Comparison of ENCODE assay signal across 26 cellular contexts in genomic region chr6:31949926-31950548, GRCh38. TPM values are rescaled to one million over a fixed set of nuclear protein-coding genes. Genes with fewer than 3 reads are reported as not detected.
DNase-seq lines count a peak whose midpoint lies in the region; ATAC-seq, FAIRE-seq and TF ChIP-seq lines count a peak whose summit lies in the region.
"Had no signal": no experiment of that assay in that cellular context is flagged by ENCODE, and none has a peak within 500 bp of the region (broad histone marks: within the 10 kb centered on the region; RNA-seq: fewer than 3 reads in every experiment).

No MANE protein-coding gene starts in this region.

- TF ChIP-seq CTCF in Calu3 (IDR thresholded peaks at IDR 0.05; ENCODE audit: unreplicated experiment) (no peak), HFFc6 (IDR thresholded peaks at IDR 0.05) (no peak)

- ATAC-seq in naive thymus-derived CD4-positive, alpha-beta T cell = no peak
- no peak for ATAC-seq in HG03039 (IDR thresholded peaks at IDR 0.05; ENCODE audit: unreplicated experiment)
- ATAC-seq: activated naive CD8-positive, alpha-beta T cell treated with anti-CD3 and anti-CD28 coated beads, Interleukin-2, amount 50 U/mL, for 24 hours; esophagus mucosa; foreskin keratinocyte; upper lobe of right lung had no signal

- intact Hi-C loops in Calu3 (cut with micrococcal nuclease; ENCODE audit: unreplicated experiment) = loop anchor here (10.0 kb wide), 2 partner anchors 175 to 245 kb away; partner anchors contain the start of genes GPSM3, PBX2 and VWA7
- intact Hi-C loops in naive thymus-derived CD4-positive, alpha-beta T cell (cut with micrococcal nuclease) = no loop called here

- FAIRE-seq in RCC 7860 (lab: Jason Lieb, UNC) = no peak
- FAIRE-seq: colon, GM19239 had no signal

- H3K27me3 Mint-ChIP-seq in Calu3 (ENCODE audit: unreplicated experiment) = no peaks in the 10 kb centered on the region
- peaks cover 0 to 4% (median 0%) of the 10 kb centered on the region in 5 donors for H3K27me3 Mint-ChIP-seq in naive thymus-derived CD4-positive, alpha-beta T cell
- peaks cover 8% of the 10 kb centered on the region for H3K27me3 Mint-ChIP-seq in HFFc6 (ENCODE audit: insufficient read depth)
- H3K27me3 Mint-ChIP-seq: activated CD4-positive, alpha-beta T cell treated with anti-CD3 and anti-CD28 coated beads, Interleukin-2, amount 10 ng/mL, durations not matched to agents 7 days and 5 days had no signal

- H3K36me3 Mint-ChIP-seq in Calu3 (ENCODE audit: insufficient read depth, unreplicated experiment) = peaks cover 95% of the 10 kb centered on the region
- H3K36me3 Mint-ChIP-seq in naive thymus-derived CD4-positive, alpha-beta T cell = peaks cover 11 to 23% (median 17%) of the 10 kb centered on the region in 5 donors
- peaks cover 20% of the 10 kb centered on the region; the same call in 1 of the 2 replicates for H3K36me3 Mint-ChIP-seq in HFFc6 (ENCODE audit: low read depth)

- CTCF ChIA-PET in Calu3 (lab: Charles Lee) = interaction anchor here (0.6 to 1.2 kb wide), 2 partner anchors 47 to 252 kb away, joined by 3 to 6 read pairs; no protein-coding TSS in a partner anchor
- CTCF ChIA-PET in naive thymus-derived CD4-positive, alpha-beta T cell (lab: Charles Lee) = interaction anchor here (0.6 to 0.9 kb wide), 3 partner anchors 10 to 202 kb away, joined by 3 to 7 read pairs (median 4); no protein-coding TSS in a partner anchor

- TF ChIP-seq POLR2A in Raji (IDR thresholded peaks at IDR 0.05; ENCODE audit: insufficient read depth, low read depth, low read length) = 0 out of 2 replicates have a peak, but pooled peaks have one; percentile 4

- peaks cover 60% of the 10 kb centered on the region for H3K4me1 Mint-ChIP-seq in Calu3 (ENCODE audit: low read depth, unreplicated experiment)
- H3K4me1 Mint-ChIP-seq in naive thymus-derived CD4-positive, alpha-beta T cell = peaks cover 0 to 5% (median 0%) of the 10 kb centered on the region in 7 donors
- peaks cover 33% of the 10 kb centered on the region for H3K4me1 Mint-ChIP-seq in HFFc6 (ENCODE audit: low read depth)
- H3K4me1 Mint-ChIP-seq: activated CD4-positive, alpha-beta T cell treated with anti-CD3 and anti-CD28 coated beads, Interleukin-2, amount 10 ng/mL, durations not matched to agents 7 days and 5 days had no signal

- H3K9me3 ChIP-seq in naive thymus-derived CD4-positive, alpha-beta T cell (ENCODE audit: control insufficient read depth in 2 of 3, low read length in 3 of 3) = no peaks in the 10 kb centered on the region
- H3K9me3 ChIP-seq: upper lobe of right lung had no signal

- H3K36me3 ChIP-seq in naive thymus-derived CD4-positive, alpha-beta T cell (ENCODE audit: control insufficient read depth in 2 of 3, insufficient read depth in 3 of 3, low read length in 3 of 3) = peaks cover 11 to 47% (median 20%) of the 10 kb centered on the region in 3 experiments

- H3K4me1 ChIP-seq in naive thymus-derived CD4-positive, alpha-beta T cell (ENCODE audit: control insufficient read depth in 2 of 2, insufficient read depth in 2 of 2, low read length in 2 of 2) = no peaks in the 10 kb centered on the region

- H3K4me3 ChIP-seq in naive thymus-derived CD4-positive, alpha-beta T cell (ENCODE audit: low read length) = no peak overlapping the region
- H3K4me3 ChIP-seq: upper lobe of right lung had no signal

- POLR2A ChIA-PET in naive thymus-derived CD4-positive, alpha-beta T cell (lab: Charles Lee) = interaction anchor here (0.7 kb wide), 2 partner anchors 9 to 59 kb away, joined by 3 to 4 read pairs; partner anchors contain the start of gene SKIC2

- no peaks in the 10 kb centered on the region for H3K9me3 Mint-ChIP-seq in Calu3 (ENCODE audit: low read depth, unreplicated experiment)
- no peaks in the 10 kb centered on the region for H3K9me3 Mint-ChIP-seq in naive thymus-derived CD4-positive, alpha-beta T cell
- no peaks in the 10 kb centered on the region for H3K9me3 Mint-ChIP-seq in HFFc6
- H3K9me3 Mint-ChIP-seq: activated CD4-positive, alpha-beta T cell treated with anti-CD3 and anti-CD28 coated beads, Interleukin-2, amount 10 ng/mL, durations not matched to agents 7 days and 5 days; activated naive CD8-positive, alpha-beta T cell treated with anti-CD3 and anti-CD28 coated beads, Interleukin-2, amount 50 U/mL, for 24 hours; CD4-positive, alpha-beta T cell had no signal

- H3K27ac Mint-ChIP-seq in Calu3 (ENCODE audit: unreplicated experiment) = peak overlapping the region; percentile 84
- H3K27ac Mint-ChIP-seq in naive thymus-derived CD4-positive, alpha-beta T cell = peak overlapping the region in 6 of 9 donors; percentile 1 to 74 (median 24)
- no peak overlapping the region for H3K27ac Mint-ChIP-seq in HFFc6
- H3K27ac Mint-ChIP-seq: activated CD4-positive, alpha-beta T cell treated with anti-CD3 and anti-CD28 coated beads, Interleukin-2, amount 10 ng/mL, durations not matched to agents 7 days and 5 days; activated naive CD8-positive, alpha-beta T cell treated with anti-CD3 and anti-CD28 coated beads, Interleukin-2, amount 50 U/mL, for 24 hours had no signal

- no peaks in the 10 kb centered on the region for H3K27me3 ChIP-seq in naive thymus-derived CD4-positive, alpha-beta T cell (ENCODE audit: control insufficient read depth in 2 of 2, insufficient read depth in 2 of 2, low read length in 2 of 2)
- H3K27me3 ChIP-seq: brain microvascular endothelial cell, foreskin keratinocyte, upper lobe of right lung had no signal

- DNase-seq in Calu3 (no peak), RCC 7860 (ENCODE audit: low spot score) (no peak), HFFc6 (no peak)
- no peak for DNase-seq in naive thymus-derived CD4-positive, alpha-beta T cell
- DNase-seq: activated CD4-positive, alpha-beta T cell treated with anti-CD3 and anti-CD28 coated beads, Interleukin-2, amount 10 ng/mL, durations not matched to agents 7 days and 5 days; activated CD8-positive, alpha-beta memory T cell treated with anti-CD3 and anti-CD28 coated beads, Interleukin-2, amount 50 U/mL, for 48 hours; activated effector memory CD4-positive, alpha-beta T cell treated with Interleukin-2 at 50 U/mL for 16 hours; activated naive CD8-positive, alpha-beta T cell treated with anti-CD3 and anti-CD28 coated beads, Interleukin-2, amount 50 U/mL, for 24 hours; brain microvascular endothelial cell; CD4-positive, alpha-beta T cell; effector CD8-positive, alpha-beta T cell; foreskin keratinocyte; HCEC 1CT; mesendoderm; NCI-H1105 treated with DMSO at 0.1 percent for 48 hours; NCI-H2081; NCI-H226; T-helper 9 cell; upper lobe of right lung; WERI-Rb-1 had no signal

- no TSS peak for BruUV-seq in Calu3 (replicated peaks; lab: Mats Ljungman, UMichigan)

- H3K27ac ChIP-seq in naive thymus-derived CD4-positive, alpha-beta T cell (ENCODE audit: low read depth, low read length) = no peak overlapping the region
- H3K27ac ChIP-seq: brain microvascular endothelial cell, foreskin keratinocyte, upper lobe of right lung, WERI-Rb-1 had no signal

- no peak overlapping the region for H3K4me3 Mint-ChIP-seq in Calu3 (ENCODE audit: low read depth, unreplicated experiment)
- H3K4me3 Mint-ChIP-seq in naive thymus-derived CD4-positive, alpha-beta T cell = no peak overlapping the region
- no peak overlapping the region for H3K4me3 Mint-ChIP-seq in HFFc6
- H3K4me3 Mint-ChIP-seq: activated CD4-positive, alpha-beta T cell treated with anti-CD3 and anti-CD28 coated beads, Interleukin-2, amount 10 ng/mL, durations not matched to agents 7 days and 5 days; activated naive CD8-positive, alpha-beta T cell treated with anti-CD3 and anti-CD28 coated beads, Interleukin-2, amount 50 U/mL, for 24 hours; CD4-positive, alpha-beta T cell had no signal

RNA-seq across cellular contexts. Expression of gene CFB, which starts 4.1 kb away (rescaled TPM):
- total RNA-seq in Calu3 (2022) = 944 and 1,205 TPM in 2 replicates
- 1 to 10 TPM in 2 of 5 experiments, under 1 TPM in 1, not detected in 2; 0.56 to 1.4 (median 1.1) TPM for total RNA-seq in naive thymus-derived CD4-positive, alpha-beta T cell
- 1 to 10 TPM; 1.4 to 1.8 TPM for polyA plus RNA-seq in naive thymus-derived CD4-positive, alpha-beta T cell
- 1 to 10 TPM in 2 of 6 experiments, under 1 TPM in 3, not detected in 1; 0.33 to 1.3 (median 0.81) TPM for total RNA-seq in HFFc6 (2021; fragmentation: NEBNext Ultra II Directional; extraction: Animal tissue kit (Norgen Biotek cat#: 25700))

RNA-seq across cellular contexts. Expression of gene NELFE, which starts 8.7 kb away (rescaled TPM):
- total RNA-seq in Calu3 (2022) = 141 and 157 TPM in 2 replicates
- 10 to 100 TPM; 47.5 to 71.7 (median 59.1) TPM for total RNA-seq in naive thymus-derived CD4-positive, alpha-beta T cell
- 10 to 100 TPM; 56.5 to 76.6 TPM for polyA plus RNA-seq in naive thymus-derived CD4-positive, alpha-beta T cell
- 10 to 100 TPM; 63.4 to 87.0 (median 78.7) TPM for total RNA-seq in HFFc6 (2021; fragmentation: NEBNext Ultra II Directional; extraction: Animal tissue kit (Norgen Biotek cat#: 25700))

RNA-seq across cellular contexts. Expression of gene SKIC2, which starts 8.9 kb away (rescaled TPM):
- 182 and 201 TPM in 2 replicates for total RNA-seq in Calu3 (2022)
- 100 to 1,000 TPM in 3 of 5 experiments, 10 to 100 TPM in 2; 85.6 to 139 (median 101) TPM for total RNA-seq in naive thymus-derived CD4-positive, alpha-beta T cell
- 10 to 100 TPM; 20.1 to 23.5 TPM for polyA plus RNA-seq in naive thymus-derived CD4-positive, alpha-beta T cell
- total RNA-seq in HFFc6 (2021; fragmentation: NEBNext Ultra II Directional; extraction: Animal tissue kit (Norgen Biotek cat#: 25700)) = 10 to 100 TPM; 74.0 to 83.3 (median 77.8) TPM

RNA-seq across cellular contexts. Expression of gene DXO, which starts 21.9 kb away (rescaled TPM):
- total RNA-seq in Calu3 (2022) = 40.9 and 43.6 TPM in 2 replicates
- total RNA-seq in naive thymus-derived CD4-positive, alpha-beta T cell = 10 to 100 TPM; 19.3 to 44.3 (median 35.0) TPM
- 10 to 100 TPM; 12.6 to 16.2 TPM for polyA plus RNA-seq in naive thymus-derived CD4-positive, alpha-beta T cell
- total RNA-seq in HFFc6 (2021; fragmentation: NEBNext Ultra II Directional; extraction: Animal tissue kit (Norgen Biotek cat#: 25700)) = 10 to 100 TPM; 14.1 to 20.5 (median 16.5) TPM

RNA-seq across cellular contexts. Expression of gene C2, which starts 22.5 kb away (rescaled TPM):
- total RNA-seq in Calu3 (2022) = 5.0 and 6.3 TPM in 2 replicates
- total RNA-seq in naive thymus-derived CD4-positive, alpha-beta T cell = 1 to 10 TPM in 4 of 5 experiments, under 1 TPM in 1; 0.89 to 8.2 (median 2.3) TPM
- under 1 TPM in 1 of 2 donors, not detected in 1; 0.10 TPM for polyA plus RNA-seq in naive thymus-derived CD4-positive, alpha-beta T cell
- total RNA-seq in HFFc6 (2021; fragmentation: NEBNext Ultra II Directional; extraction: Animal tissue kit (Norgen Biotek cat#: 25700)) = under 1 TPM in 4 of 6 experiments, not detected in 2; 0.24 to 0.43 (median 0.43) TPM
- total RNA-seq: foreskin keratinocyte, pulmonary artery endothelial cell had no signal

Comparison
In these comparisons a context has a peak if more than half of its experiments do, and no peak if none do; other contexts are left out.
1. RNA of gene CFB, which starts 4.1 kb away (total RNA-seq): 944 to 1,205 TPM in Calu3; 0.33 to 1.3 TPM in HFFc6 and 0.56 to 1.4 TPM in naive thymus-derived CD4-positive, alpha-beta T cell; every median in the first group is over 100 times any median in the second.